Comparison of ENCODE assay signal across 8 cellular contexts in the genomic region with DNA sequence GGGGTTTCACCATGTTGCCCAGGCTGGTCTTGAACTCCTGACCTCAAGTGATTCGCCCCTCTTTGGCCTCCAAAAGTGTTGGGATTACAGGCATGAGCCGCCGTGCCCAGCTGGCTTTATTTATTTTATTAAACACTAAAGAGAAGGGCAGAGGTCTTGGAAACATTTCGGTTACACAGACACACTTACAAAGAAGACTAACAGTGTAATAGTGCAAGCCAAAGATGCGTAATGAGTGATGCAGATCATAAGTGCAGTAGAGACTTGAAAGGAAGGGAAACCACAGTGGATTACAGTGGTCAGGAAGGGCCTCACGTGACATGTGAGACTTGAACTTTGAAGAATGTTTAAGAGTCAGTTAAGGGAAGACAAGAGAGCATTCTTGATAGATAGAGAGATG. TPM values are rescaled to one million over a fixed set of nuclear protein-coding genes. Genes with fewer than 3 reads are reported as not detected.
DNase-seq lines count a peak whose midpoint lies in the region; ATAC-seq and TF ChIP-seq lines count a peak whose summit lies in the region.

No MANE protein-coding gene starts in this region.

- peak overlapping the region; percentile 1 to 63 (median 30) for H3K4me3 Mint-ChIP-seq in CD4-positive, CD25-positive, alpha-beta regulatory T cell

- H3K9me3 ChIP-seq in CD4-positive, CD25-positive, alpha-beta regulatory T cell (ENCODE audit: control insufficient read depth in 2 of 2, low read length in 2 of 2) = no peaks in the 10 kb centered on the region
- H3K9me3 ChIP-seq in Panc1 (ENCODE audit: control insufficient read depth, insufficient read depth, low read depth, low read length) = no peaks in the 10 kb centered on the region

- H3K27ac Mint-ChIP-seq in CD4-positive, CD25-positive, alpha-beta regulatory T cell = peak overlapping the region; percentile 84 to 88 (median 86)

- H3K4me1 ChIP-seq in CD4-positive, CD25-positive, alpha-beta regulatory T cell (ENCODE audit: control insufficient read depth, insufficient read depth, low read length, poor library complexity, severe bottlenecking) = peaks cover 15% of the 10 kb centered on the region
- H3K4me1 ChIP-seq in Panc1 (ENCODE audit: control insufficient read depth, insufficient read depth, low read length) = no peaks in the 10 kb centered on the region

- no TSS peak for BruUV-seq in Panc1 (replicated peaks; lab: Mats Ljungman, UMichigan)

- no peaks in the 10 kb centered on the region for H3K36me3 Mint-ChIP-seq in CD4-positive, CD25-positive, alpha-beta regulatory T cell

- peak overlapping the region; percentile 86 for H3K27ac ChIP-seq in CD4-positive, CD25-positive, alpha-beta regulatory T cell (ENCODE audit: insufficient read depth, low read length, poor library complexity, severe bottlenecking)
- H3K27ac ChIP-seq in Panc1 (ENCODE audit: low read length) = no peak overlapping the region

- no peaks in the 10 kb centered on the region for H3K27me3 ChIP-seq in CD4-positive, CD25-positive, alpha-beta regulatory T cell (ENCODE audit: control insufficient read depth, insufficient read depth, low read length)
- no peaks in the 10 kb centered on the region for H3K27me3 ChIP-seq in Panc1 (ENCODE audit: control insufficient read depth, insufficient read depth, low read length)

- intact Hi-C loops in Panc1 (cut with micrococcal nuclease; ENCODE audit: unreplicated experiment) = no loop called here

- in situ Hi-C loops in Panc1 (cut with HindIII; ENCODE audit: low pct_unique_long_range_greater_than_20kb, low sequenced_read_pairs) = no loop called here

- TF ChIP-seq CTCF in Panc1 (IDR thresholded peaks at IDR 0.05) = no peak
- TF ChIP-seq CTCF in retinal pigment epithelial cell (conservative IDR thresholded peaks at IDR 0.05; ENCODE audit: low read depth, low read length) = no peak

- POLR2A ChIA-PET in Panc1 (lab: Charles Lee) = no interaction called here

- DNase-seq in CD4-positive, CD25-positive, alpha-beta regulatory T cell = peak; percentile 71 to 94 (median 89)
- no peak for DNase-seq in Panc1 (ENCODE audit: low read depth, low spot score)
- DNase-seq in activated naive CD4-positive, alpha-beta T cell treated with Interleukin-2 at 50 U/mL for 16 hours = peak; percentile 66
- DNase-seq in retinal pigment epithelial cell (ENCODE audit: low read depth) = peak; percentile 63
- no peak for DNase-seq in UCSD-AML1 (lab: John Stamatoyannopoulos, UW; ENCODE audit: unreplicated experiment)
- no peak for DNase-seq in NCI-H510A (lab: John Stamatoyannopoulos, UW)
- DNase-seq in NCI-H446 treated with DMSO at 0.1 percent for 48 hours (lab: John Stamatoyannopoulos, UW) = no peak

- H3K9me3 Mint-ChIP-seq in CD4-positive, CD25-positive, alpha-beta regulatory T cell = peaks cover 0 to 4% (median 1%) of the 10 kb centered on the region in 7 donors

- CTCF ChIA-PET in Panc1 (lab: Charles Lee) = no interaction called here

- H3K36me3 ChIP-seq in CD4-positive, CD25-positive, alpha-beta regulatory T cell (ENCODE audit: control insufficient read depth, insufficient read depth, low read length) = no peaks in the 10 kb centered on the region
- no peaks in the 10 kb centered on the region for H3K36me3 ChIP-seq in Panc1 (ENCODE audit: control insufficient read depth, insufficient read depth, low read length)

- H3K4me3 ChIP-seq in CD4-positive, CD25-positive, alpha-beta regulatory T cell (ENCODE audit: low read depth, low read length) = peak overlapping the region; percentile 78
- H3K4me3 ChIP-seq in Panc1 (ENCODE audit: low read depth in 2 of 2, low read length in 2 of 2) (no peak overlapping the region), retinal pigment epithelial cell (ENCODE audit: low read length) (no peak overlapping the region)

- H3K27me3 Mint-ChIP-seq in CD4-positive, CD25-positive, alpha-beta regulatory T cell = no peaks in the 10 kb centered on the region

- peak; percentile 100 for ATAC-seq in CD4-positive, CD25-positive, alpha-beta regulatory T cell (ENCODE audit: low read depth in 2 of 2)
- ATAC-seq in GM21786 (IDR thresholded peaks at IDR 0.05; ENCODE audit: unreplicated experiment) = peak; percentile 79
- ATAC-seq in Panc1 = peak; percentile 53; the same call in 1 of the 2 replicates

- H3K4me1 Mint-ChIP-seq in CD4-positive, CD25-positive, alpha-beta regulatory T cell = peaks cover 6 to 38% (median 18%) of the 10 kb centered on the region in 4 donors

RNA-seq across cellular contexts. Expression of a gene that starts 33.9 kb away (rescaled TPM):
- total RNA-seq in CD4-positive, CD25-positive, alpha-beta regulatory T cell = 120 TPM
- 10 to 100 TPM; 21.6 to 33.5 (median 24.6) TPM for polyA plus RNA-seq in CD4-positive, CD25-positive, alpha-beta regulatory T cell
- 23.2 TPM for total RNA-seq in Panc1 (2021; ENCODE audit: unreplicated experiment)
- 9.9 TPM for polyA plus RNA-seq in Panc1 (2012; ENCODE audit: insufficient read length)

RNA-seq across cellular contexts. Expression of a gene that starts 55.3 kb away (rescaled TPM):
- 0.27 TPM for total RNA-seq in CD4-positive, CD25-positive, alpha-beta regulatory T cell
- polyA plus RNA-seq in CD4-positive, CD25-positive, alpha-beta regulatory T cell = under 1 TPM in 2 of 4 donors, not detected in 2; 0.07 to 0.32 TPM
- total RNA-seq in Panc1 (2021; ENCODE audit: unreplicated experiment) = 0.64 TPM
- 0.82 TPM for polyA plus RNA-seq in Panc1 (2012; ENCODE audit: insufficient read length)

Comparison
In these comparisons a context has a peak if more than half of its experiments do, and no peak if none do; other contexts are left out.
1. DNase-seq: peak in CD4-positive, CD25-positive, alpha-beta regulatory T cell (3 of 3), activated naive CD4-positive, alpha-beta T cell treated with Interleukin-2 at 50 U/mL for 16 hours (single experiment) and retinal pigment epithelial cell (single experiment); none in Panc1 (single experiment), UCSD-AML1 (single experiment), NCI-H510A (single experiment) and NCI-H446 treated with DMSO at 0.1 percent for 48 hours (single experiment).
2. Peak in every context shown above with its lines, with median percentiles within 50 percentile points of each other: ATAC-seq.